In genomic region chr7:116708248-116708647, GRCh38 we compare ENCODE assay signal across 1 cellular context.
TF ChIP-seq lines count a peak whose summit lies in the region.

No MANE protein-coding gene starts in this region.

TF ChIP-seq in A549, 52 proteins besides CTCF, POLR2A, EP300 and RAD21 (continued from another document):
- TF ChIP-seq, protein P1, sequence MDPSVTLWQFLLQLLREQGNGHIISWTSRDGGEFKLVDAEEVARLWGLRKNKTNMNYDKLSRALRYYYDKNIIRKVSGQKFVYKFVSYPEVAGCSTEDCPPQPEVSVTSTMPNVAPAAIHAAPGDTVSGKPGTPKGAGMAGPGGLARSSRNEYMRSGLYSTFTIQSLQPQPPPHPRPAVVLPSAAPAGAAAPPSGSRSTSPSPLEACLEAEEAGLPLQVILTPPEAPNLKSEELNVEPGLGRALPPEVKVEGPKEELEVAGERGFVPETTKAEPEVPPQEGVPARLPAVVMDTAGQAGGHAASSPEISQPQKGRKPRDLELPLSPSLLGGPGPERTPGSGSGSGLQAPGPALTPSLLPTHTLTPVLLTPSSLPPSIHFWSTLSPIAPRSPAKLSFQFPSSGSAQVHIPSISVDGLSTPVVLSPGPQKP (IDR thresholded peaks at IDR 0.05; ENCODE audit: low read depth, low read length), result no peak
- TF ChIP-seq, protein P2, sequence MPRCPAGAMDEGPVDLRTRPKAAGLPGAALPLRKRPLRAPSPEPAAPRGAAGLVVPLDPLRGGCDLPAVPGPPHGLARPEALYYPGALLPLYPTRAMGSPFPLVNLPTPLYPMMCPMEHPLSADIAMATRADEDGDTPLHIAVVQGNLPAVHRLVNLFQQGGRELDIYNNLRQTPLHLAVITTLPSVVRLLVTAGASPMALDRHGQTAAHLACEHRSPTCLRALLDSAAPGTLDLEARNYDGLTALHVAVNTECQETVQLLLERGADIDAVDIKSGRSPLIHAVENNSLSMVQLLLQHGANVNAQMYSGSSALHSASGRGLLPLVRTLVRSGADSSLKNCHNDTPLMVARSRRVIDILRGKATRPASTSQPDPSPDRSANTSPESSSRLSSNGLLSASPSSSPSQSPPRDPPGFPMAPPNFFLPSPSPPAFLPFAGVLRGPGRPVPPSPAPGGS (IDR thresholded peaks at IDR 0.05), result no peak
TF ChIP-seq in A549: peak in this region for 0.
